ENCODE assay signal across 26 cellular contexts in the genomic region with DNA sequence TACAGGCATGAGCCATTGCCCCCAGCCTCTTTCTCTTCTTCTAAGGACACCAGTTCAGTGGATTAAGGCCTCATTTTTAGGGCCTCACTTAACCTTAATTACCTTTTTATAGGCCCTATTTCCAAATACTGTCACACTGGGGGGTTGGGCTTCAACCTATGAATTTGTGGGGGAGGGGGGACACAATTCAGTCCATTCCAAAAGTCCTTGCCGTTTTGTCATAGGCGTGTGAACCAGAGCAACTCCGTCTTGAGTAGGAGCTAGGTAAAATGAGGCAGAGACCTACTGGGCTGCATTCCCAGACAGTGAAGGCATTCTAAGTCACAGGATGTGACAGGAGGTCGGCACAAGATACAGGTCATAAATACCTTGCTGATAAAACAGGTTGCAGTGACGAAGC.
"Had no signal": no experiment of that assay in that cellular context is flagged by ENCODE, and none has a peak within 500 bp of the region (broad histone marks: within the 10 kb centered on the region; RNA-seq: fewer than 3 reads in every experiment).

No MANE protein-coding gene starts in this region.

- DNase-seq: kidney glomerular epithelial cell; left cardiac atrium; lower lobe of right lung; mammary epithelial cell; mesenchymal stem cell; naive thymus-derived CD8-positive, alpha-beta T cell; nucleus accumbens; pancreas; posterior cingulate gyrus; retina; right cardiac atrium; sigmoid colon; small intestine; spleen; stimulated activated CD4-positive, alpha-beta T cell treated with anti-CD3 and anti-CD28 coated beads, Interleukin-4, amount 100 ng/mL, for 24 hours; stimulated activated naive CD4-positive, alpha-beta T cell; uterus had no signal

- H3K4me1 Mint-ChIP-seq: neural crest cell; stimulated activated effector memory CD8-positive, alpha-beta T cell treated with anti-CD3 and anti-CD28 coated beads, Interleukin-12 subunit alpha, Interleukin-12 subunit beta, amount 100 ng/mL, for 72 hours had no signal

- H3K9me3 Mint-ChIP-seq: naive thymus-derived CD8-positive, alpha-beta T cell; neural crest cell; stimulated activated effector memory CD8-positive, alpha-beta T cell treated with anti-CD3 and anti-CD28 coated beads, Interleukin-12 subunit alpha, Interleukin-12 subunit beta, amount 100 ng/mL, for 72 hours; stimulated activated naive CD8-positive, alpha-beta T cell treated with anti-CD3 and anti-CD28 coated beads, Interleukin-15, Interleukin-2, amounts not matched to agents 100 ng/mL and 50 ng/mL, for 24 hours had no signal

- ATAC-seq: left cardiac atrium; left lobe of liver; lower lobe of right lung; naive thymus-derived CD8-positive, alpha-beta T cell; pancreas; right cardiac atrium; stimulated activated effector memory CD8-positive, alpha-beta T cell treated with anti-CD3 and anti-CD28 coated beads, Interleukin-12 subunit alpha, Interleukin-12 subunit beta, amount 100 ng/mL, for 72 hours had no signal

- H3K27ac ChIP-seq: lower lobe of right lung, pancreas, prostate gland, sigmoid colon, spleen, tibial nerve, uterus had no signal

- H3K27me3 Mint-ChIP-seq: naive thymus-derived CD8-positive, alpha-beta T cell; stimulated activated naive CD8-positive, alpha-beta T cell treated with anti-CD3 and anti-CD28 coated beads, Interleukin-15, Interleukin-2, amounts not matched to agents 100 ng/mL and 50 ng/mL, for 24 hours; type B pancreatic cell had no signal

- H3K4me1 ChIP-seq: lower lobe of right lung, pancreas, prostate gland, sigmoid colon, spleen, uterus had no signal

- H3K36me3 ChIP-seq: lower lobe of right lung, pancreas, prostate gland, sigmoid colon, spleen, tibial nerve, uterus had no signal

- H3K4me3 Mint-ChIP-seq: naive thymus-derived CD8-positive, alpha-beta T cell; nephron; neural crest cell; stimulated activated effector memory CD8-positive, alpha-beta T cell treated with anti-CD3 and anti-CD28 coated beads, Interleukin-12 subunit alpha, Interleukin-12 subunit beta, amount 100 ng/mL, for 72 hours; stimulated activated naive CD8-positive, alpha-beta T cell treated with anti-CD3 and anti-CD28 coated beads, Interleukin-15, Interleukin-2, amounts not matched to agents 100 ng/mL and 50 ng/mL, for 24 hours; type B pancreatic cell had no signal

- H3K27me3 ChIP-seq: pancreas, sigmoid colon, tibial nerve, uterus had no signal

- FAIRE-seq: keratinocyte, pancreas, small intestine had no signal

- H3K9me3 ChIP-seq: lower lobe of right lung, pancreas, prostate gland, sigmoid colon, spleen, tibial nerve, uterus had no signal

- H3K36me3 Mint-ChIP-seq: naive thymus-derived CD8-positive, alpha-beta T cell; stimulated activated effector memory CD8-positive, alpha-beta T cell treated with anti-CD3 and anti-CD28 coated beads, Interleukin-12 subunit alpha, Interleukin-12 subunit beta, amount 100 ng/mL, for 72 hours; type B pancreatic cell had no signal

- H3K4me3 ChIP-seq: lower lobe of right lung, pancreas, prostate gland, sigmoid colon, spleen, tibial nerve, uterus had no signal

- H3K27ac Mint-ChIP-seq: naive thymus-derived CD8-positive, alpha-beta T cell; nephron; stimulated activated naive CD8-positive, alpha-beta T cell treated with anti-CD3 and anti-CD28 coated beads, Interleukin-15, Interleukin-2, amounts not matched to agents 100 ng/mL and 50 ng/mL, for 24 hours; type B pancreatic cell had no signal
